ENCODE assay signal across 12 cellular contexts in the genomic region with DNA sequence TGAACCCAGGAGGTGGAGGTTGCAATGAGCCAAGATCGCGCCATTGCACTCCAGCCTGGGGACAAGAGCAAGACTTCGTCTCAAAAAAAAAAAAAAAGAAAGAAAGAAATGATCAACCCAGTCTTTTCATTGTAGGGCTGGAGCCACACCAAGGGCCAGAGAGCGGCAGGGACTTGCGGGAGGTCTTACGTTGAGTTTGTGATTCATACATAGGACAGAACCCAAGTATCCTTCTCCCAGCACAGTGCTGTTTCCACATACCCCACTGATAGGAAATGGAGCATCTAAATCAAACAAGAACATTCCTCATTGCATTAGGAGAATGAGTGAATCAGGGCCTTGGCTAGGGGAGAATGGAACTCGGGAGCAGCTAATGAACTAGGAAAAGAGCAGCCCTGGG. TPM values are rescaled to one million over a fixed set of nuclear protein-coding genes. Genes with fewer than 3 reads are reported as not detected.
A peak's percentile ranks its signal among the peaks of the same experiment; 100 is the strongest.
DNase-seq lines count a peak whose midpoint lies in the region; ATAC-seq and TF ChIP-seq lines count a peak whose summit lies in the region.
"Had no signal": no experiment of that assay in that cellular context is flagged by ENCODE, and none has a peak within 500 bp of the region (broad histone marks: within the 10 kb centered on the region; RNA-seq: fewer than 3 reads in every experiment).

No MANE protein-coding gene starts in this region.

- DNase-seq in CD8-positive, alpha-beta memory T cell, result no peak
- no peak for DNase-seq in Peyer's patch
- no peak for DNase-seq in colonic mucosa
- no peak for DNase-seq in psoas muscle
- no peak for DNase-seq in DMS53 treated with DMSO at 0.1 percent for 48 hours (lab: John Stamatoyannopoulos, UW; ENCODE audit: unreplicated experiment)
- DNase-seq in ovary, result no peak
- DNase-seq: activated CD8-positive, alpha-beta memory T cell treated with anti-CD3 and anti-CD28 coated beads, Interleukin-2, amount 10 ng/mL, durations not matched to agents 7 days and 5 days; hippocampal formation; NCI-H2081 treated with DMSO at 0.1 percent for 48 hours; stimulated activated CD4-positive, alpha-beta T cell treated with anti-CD3 and anti-CD28 coated beads, Interleukin-4, amount 100 ng/mL, for 1 hour had no signal

- no peaks in the 10 kb centered on the region for H3K27me3 ChIP-seq in CD8-positive, alpha-beta memory T cell (ENCODE audit: insufficient read depth, low read length, poor library complexity, severe bottlenecking)
- no peaks in the 10 kb centered on the region for H3K27me3 ChIP-seq in Peyer's patch
- H3K27me3 ChIP-seq in colonic mucosa, result no peaks in the 10 kb centered on the region
- H3K27me3 ChIP-seq in psoas muscle (ENCODE audit: insufficient read depth in 3 of 3, low read length in 2 of 3), result no peaks in the 10 kb centered on the region
- no peaks in the 10 kb centered on the region for H3K27me3 ChIP-seq in ovary

- peak overlapping the region in 7 of 8 donors; percentile 24 to 95 (median 82) for H3K27ac Mint-ChIP-seq in CD8-positive, alpha-beta memory T cell
- H3K27ac Mint-ChIP-seq: progenitor cell of endocrine pancreas had no signal

- H3K4me1 Mint-ChIP-seq in CD8-positive, alpha-beta memory T cell, result peaks cover 57 to 75% (median 70%) of the 10 kb centered on the region in 3 donors

- H3K4me3 ChIP-seq in CD8-positive, alpha-beta memory T cell (ENCODE audit: low read length), result no peak overlapping the region
- H3K4me3 ChIP-seq in Peyer's patch (no peak overlapping the region), colonic mucosa (no peak overlapping the region), psoas muscle (no peak overlapping the region), ovary (no peak overlapping the region)

- H3K4me3 Mint-ChIP-seq in CD8-positive, alpha-beta memory T cell, result peak overlapping the region in 5 of 7 donors; percentile 15 to 63 (median 32)

- TF ChIP-seq POLR2A in Peyer's patch (IDR thresholded peaks at IDR 0.05) (no peak), ovary (IDR thresholded peaks at IDR 0.05) (no peak)

- WGBS in psoas muscle, 3 donors, result 89 to 95% (median 92%) methylated on average over 7 of the region's 7 CpGs
- 88 to 92% (median 91%) methylated on average over 7 of the region's 7 CpGs for WGBS in ovary, 3 donors

- no peak for TF ChIP-seq EP300 in ovary (IDR thresholded peaks at IDR 0.05)

- TF ChIP-seq CTCF in Peyer's patch (IDR thresholded peaks at IDR 0.05) (no peak), colonic mucosa (IDR thresholded peaks at IDR 0.05) (no peak), psoas muscle (IDR thresholded peaks at IDR 0.05) (no peak), ovary (IDR thresholded peaks at IDR 0.05) (no peak)

- no peaks in the 10 kb centered on the region for H3K9me3 Mint-ChIP-seq in CD8-positive, alpha-beta memory T cell

- H3K27ac ChIP-seq in CD8-positive, alpha-beta memory T cell (ENCODE audit: low read depth, low read length), result no peak overlapping the region
- H3K27ac ChIP-seq in Peyer's patch, result peak overlapping the region; percentile 67 to 98 (median 78)
- H3K27ac ChIP-seq in colonic mucosa, result peak overlapping the region; percentile 98
- peak overlapping the region; percentile 67 for H3K27ac ChIP-seq in psoas muscle
- H3K27ac ChIP-seq in ovary, result no peak overlapping the region

- no peaks in the 10 kb centered on the region for H3K9me3 ChIP-seq in CD8-positive, alpha-beta memory T cell (ENCODE audit: low read length)
- no peaks in the 10 kb centered on the region for H3K9me3 ChIP-seq in Peyer's patch
- H3K9me3 ChIP-seq in colonic mucosa, result no peaks in the 10 kb centered on the region
- no peaks in the 10 kb centered on the region for H3K9me3 ChIP-seq in psoas muscle
- no peaks in the 10 kb centered on the region for H3K9me3 ChIP-seq in ovary

- peaks cover 67% of the 10 kb centered on the region for H3K4me1 ChIP-seq in CD8-positive, alpha-beta memory T cell (ENCODE audit: insufficient read depth, low read length)
- H3K4me1 ChIP-seq in Peyer's patch, result peaks cover 13 to 61% (median 36%) of the 10 kb centered on the region in 4 donors
- peaks cover 43% of the 10 kb centered on the region for H3K4me1 ChIP-seq in colonic mucosa
- peaks cover 49% of the 10 kb centered on the region for H3K4me1 ChIP-seq in psoas muscle
- H3K4me1 ChIP-seq in ovary (ENCODE audit: insufficient read depth), result peaks cover 4% of the 10 kb centered on the region

- no peaks in the 10 kb centered on the region for H3K36me3 ChIP-seq in CD8-positive, alpha-beta memory T cell (ENCODE audit: insufficient read depth, low read length)
- H3K36me3 ChIP-seq in Peyer's patch, result no peaks in the 10 kb centered on the region
- no peaks in the 10 kb centered on the region for H3K36me3 ChIP-seq in colonic mucosa
- no peaks in the 10 kb centered on the region for H3K36me3 ChIP-seq in psoas muscle (ENCODE audit: insufficient read depth in 1 of 2, low read depth in 1 of 2)
- H3K36me3 ChIP-seq in ovary, result no peaks in the 10 kb centered on the region

- peaks cover 0 to 10% (median 0%) of the 10 kb centered on the region in 3 donors for H3K36me3 Mint-ChIP-seq in CD8-positive, alpha-beta memory T cell
- H3K36me3 Mint-ChIP-seq: activated CD8-positive, alpha-beta memory T cell treated with anti-CD3 and anti-CD28 coated beads, Interleukin-2, amount 10 ng/mL, durations not matched to agents 7 days and 5 days had no signal

- POLR2A ChIA-PET in CD8-positive, alpha-beta memory T cell (lab: Charles Lee), result interaction anchor here (1.4 kb wide), 1 partner anchor 16 kb away, joined by 3 read pairs; no protein-coding TSS in a partner anchor

- ATAC-seq in psoas muscle, result no peak
- ATAC-seq in GM21423 (IDR thresholded peaks at IDR 0.05; ENCODE audit: unreplicated experiment), result no peak
- ATAC-seq: activated CD8-positive, alpha-beta memory T cell treated with anti-CD3 and anti-CD28 coated beads, Interleukin-2, amount 10 ng/mL, durations not matched to agents 7 days and 5 days had no signal

- intact Hi-C loops in colonic mucosa (cut with DNase I), result no loop called here
- intact Hi-C loops in psoas muscle (cut with DNase I), result no loop called here
- intact Hi-C loops in ovary (cut with DNase I), result no loop called here

- no peaks in the 10 kb centered on the region for H3K27me3 Mint-ChIP-seq in CD8-positive, alpha-beta memory T cell

- no peak overlapping the region for H3K9ac ChIP-seq in colonic mucosa (ENCODE audit: low read depth in 2 of 2, low read length in 2 of 2)

- CTCF ChIA-PET in CD8-positive, alpha-beta memory T cell (lab: Charles Lee), result interaction anchor here (0.7 to 3.4 kb wide), 5 partner anchors 9 to 32 kb away, joined by 3 to 16 read pairs (median 4); no protein-coding TSS in a partner anchor

RNA-seq across cellular contexts. Expression of gene TNIP1, which starts 3.5 kb away (rescaled TPM):
- total RNA-seq in CD8-positive, alpha-beta memory T cell, result 100 to 1,000 TPM; 212 to 213 TPM
- polyA plus RNA-seq in CD8-positive, alpha-beta memory T cell, result 62.4 TPM
- 100 to 1,000 TPM; 191 to 352 (median 266) TPM for total RNA-seq in Peyer's patch
- total RNA-seq in colonic mucosa, result 100 to 1,000 TPM; 153 to 220 TPM
- total RNA-seq in psoas muscle, result 100 to 1,000 TPM; 114 to 218 (median 149) TPM
- polyA plus RNA-seq in psoas muscle, result 100 to 1,000 TPM in 2 of 3 donors, 10 to 100 TPM in 1; 55.5 to 167 (median 106) TPM
- total RNA-seq in ovary, result 10 to 100 TPM; 39.4 to 89.7 (median 69.9) TPM
- 10 to 100 TPM; 51.0 to 57.6 TPM for polyA plus RNA-seq in ovary

Comparison
In these comparisons a context has a peak if more than half of its experiments do, and no peak if none do; other contexts are left out.
1. H3K27ac ChIP-seq: peak in Peyer's patch (4 of 4), colonic mucosa (single experiment) and psoas muscle (single experiment); none in CD8-positive, alpha-beta memory T cell (single experiment) and ovary (0 of 2).